In the genomic region with DNA sequence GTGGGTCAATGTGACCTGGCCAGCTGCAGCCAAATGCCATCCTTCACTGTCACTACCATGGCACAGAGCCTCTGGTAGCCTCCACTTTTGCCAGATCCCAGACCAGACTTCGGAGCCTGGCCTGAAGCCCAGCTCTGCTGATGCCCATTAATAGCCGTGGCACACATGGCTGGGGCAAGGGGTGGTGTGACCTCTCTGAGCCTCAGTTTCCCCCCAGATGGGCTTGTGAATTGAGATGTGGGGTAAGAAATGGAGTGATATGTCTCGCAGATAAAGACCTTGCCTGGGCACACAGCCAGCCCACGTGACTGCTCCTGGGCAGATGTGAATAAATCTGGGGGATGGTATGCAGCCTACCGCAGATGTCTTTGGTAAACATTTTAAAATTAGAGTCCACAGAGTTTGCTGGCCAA, we compare ENCODE assay signal across 8 cellular contexts. TPM values are rescaled to one million over a fixed set of nuclear protein-coding genes. Genes with fewer than 3 reads are reported as not detected.
DNase-seq lines count a peak whose midpoint lies in the region; ATAC-seq and TF ChIP-seq lines count a peak whose summit lies in the region.

No MANE protein-coding gene starts in this region.

- CTCF ChIA-PET in T-cell (lab: Charles Lee) = no interaction called here

- peak overlapping the region; percentile 66 to 93 for H3K27ac Mint-ChIP-seq in T-cell

- POLR2A ChIA-PET in T-cell (lab: Charles Lee) = interaction anchor here in 1 of 2 donors (0.6 kb wide), 1 partner anchor 27 kb away, joined by 7 read pairs; no protein-coding TSS in a partner anchor

- H3K4me1 Mint-ChIP-seq in T-cell = peaks cover 65 to 88% (median 80%) of the 10 kb centered on the region in 3 donors

- ATAC-seq in T-cell (replicated peaks in 1 of 4) (peak in 2 of 4 experiments; percentile 43 to 89), left colon (peak; percentile 43), HG03095 (IDR thresholded peaks at IDR 0.05; ENCODE audit: unreplicated experiment) (no peak), HG03342 (IDR thresholded peaks at IDR 0.05; ENCODE audit: unreplicated experiment) (no peak), HG03196 (IDR thresholded peaks at IDR 0.05; ENCODE audit: unreplicated experiment) (no peak), HG03175 (IDR thresholded peaks at IDR 0.05; ENCODE audit: unreplicated experiment) (no peak)

- H3K4me3 ChIP-seq in AG10803 (ENCODE audit: low read length) = no peak overlapping the region

- DNase-seq in AG10803 (ENCODE audit: low read depth) (peak; percentile 55), COR-L47 (lab: John Stamatoyannopoulos, UW) (peak; percentile 52), T-cell (peak in 6 of 34 experiments; percentile 44 to 69 (median 58)), left colon (peak in 1 of 2 donors; percentile 63)

- intact Hi-C loops in left colon (cut with DNase I, micrococcal nuclease) = no loop called here

- H3K4me3 Mint-ChIP-seq in T-cell = peak overlapping the region in 2 of 3 donors; percentile 46 to 83

- no peak for TF ChIP-seq CTCF in AG10803 (conservative IDR thresholded peaks at IDR 0.05; ENCODE audit: low read length)

- H3K27me3 Mint-ChIP-seq in T-cell = no peaks in the 10 kb centered on the region

- no peaks in the 10 kb centered on the region for H3K9me3 Mint-ChIP-seq in T-cell

- peaks cover 37% of the 10 kb centered on the region for H3K36me3 Mint-ChIP-seq in T-cell

RNA-seq across cellular contexts. Expression of a gene that starts 13.9 kb away (rescaled TPM):
- 10 to 100 TPM; 39.6 to 79.2 (median 71.2) TPM for total RNA-seq in T-cell
- total RNA-seq in left colon = 1 to 10 TPM in 1 of 2 donors, under 1 TPM in 1; 0.95 to 2.0 TPM

RNA-seq across cellular contexts. Expression of a gene that starts 23.6 kb away (rescaled TPM):
- total RNA-seq in T-cell (10 to 100 TPM; 39.7 to 98.5 (median 72.8) TPM), left colon (10 to 100 TPM; 41.5 to 62.2 TPM)

Comparison
In these comparisons a context has a peak if more than half of its experiments do, and no peak if none do; other contexts are left out.
1. RNA of a gene that starts 13.9 kb away (total RNA-seq): 39.6 to 79.2 TPM in T-cell; 0.95 to 2.0 TPM in left colon; every median in the first group is over 10 times any median in the second.